ENCODE assay signal across 20 cellular contexts in the genomic region with DNA sequence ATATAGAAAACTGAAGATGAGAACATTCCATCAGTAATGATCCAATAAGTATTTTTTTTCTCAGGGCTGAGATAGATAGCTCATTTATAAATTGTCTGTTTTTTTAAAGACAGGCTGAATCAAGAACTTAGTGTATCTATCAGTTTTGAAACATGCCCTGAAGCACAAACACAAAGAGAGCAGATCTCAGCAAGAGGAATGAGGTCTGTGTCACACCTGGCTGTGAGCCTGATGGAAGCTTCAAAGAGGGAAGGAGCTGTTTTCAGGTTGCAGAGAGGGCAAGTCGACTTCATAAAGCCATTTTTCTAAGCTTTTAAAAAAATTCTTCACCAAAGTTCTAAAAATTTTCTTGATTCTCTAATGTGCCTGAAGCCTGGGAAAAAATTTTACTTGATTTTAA.
DNase-seq lines count a peak whose midpoint lies in the region; FAIRE-seq and TF ChIP-seq lines count a peak whose summit lies in the region.
"Had no signal": no experiment of that assay in that cellular context is flagged by ENCODE, and none has a peak within 500 bp of the region (broad histone marks: within the 10 kb centered on the region; RNA-seq: fewer than 3 reads in every experiment).

No MANE protein-coding gene starts in this region.

- TF ChIP-seq CTCF in bronchial epithelial cell (IDR thresholded peaks at IDR 0.05; ENCODE audit: insufficient read depth, low read length, severe bottlenecking): no peak

- H3K9me3 ChIP-seq in MG63 (no peaks in the 10 kb centered on the region; the same call in 1 of the 2 replicates), SJCRH30 (replicated peaks) (no peaks in the 10 kb centered on the region)
- H3K9me3 ChIP-seq: thyroid gland had no signal

- H3K27me3 ChIP-seq in MG63 (no peaks in the 10 kb centered on the region), bronchial epithelial cell (ENCODE audit: control insufficient read depth, insufficient read depth, low read length) (no peaks in the 10 kb centered on the region), SJCRH30 (no peaks in the 10 kb centered on the region)
- H3K27me3 ChIP-seq: thyroid gland had no signal

- H3K4me3 ChIP-seq in MG63 (no peak overlapping the region), bronchial epithelial cell (ENCODE audit: low read depth, low read length) (no peak overlapping the region), SJCRH30 (no peak overlapping the region)
- H3K4me3 ChIP-seq: SK-N-MC, thyroid gland had no signal

- DNase-seq in AG20443 (ENCODE audit: low spot score) (peak; percentile 25), MG63 (peak; percentile 37), bronchial epithelial cell (ENCODE audit: low read depth) (peak; percentile 84), kidney glomerular epithelial cell (lab: John Stamatoyannopoulos, UW) (peak; percentile 7), T-helper 2 cell (no peak), SJCRH30 (no peak), frontal cortex (ENCODE audit: low spot score in 2 of 2) (no peak), NCI-H2227 treated with DMSO at 0.1 percent for 48 hours (lab: John Stamatoyannopoulos, UW) (no peak)
- DNase-seq: activated CD4-positive, alpha-beta T cell treated with anti-CD3 and anti-CD28 coated beads, Interleukin-2, amount 10 ng/mL, durations not matched to agents 24 days and 14 days; activated naive CD8-positive, alpha-beta T cell treated with anti-CD3 and anti-CD28 coated beads, Interleukin-2, amount 50 U/mL, for 24 hours; CD8-positive, alpha-beta T cell; DMS79 treated with DMSO at 0.1 percent for 48 hours; effector memory CD8-positive, alpha-beta T cell; HCEC 1CT; MV-4-11; NCI-H2029; NCI-H526 had no signal

- H3K36me3 ChIP-seq in MG63 (no peaks in the 10 kb centered on the region), bronchial epithelial cell (ENCODE audit: control insufficient read depth, insufficient read depth, low read length) (no peaks in the 10 kb centered on the region), SJCRH30 (no peaks in the 10 kb centered on the region)
- H3K36me3 ChIP-seq: thyroid gland had no signal

- no peaks in the 10 kb centered on the region for H3K4me1 ChIP-seq in SJCRH30
- H3K4me1 ChIP-seq: thyroid gland had no signal

- no peak overlapping the region for H3K27ac ChIP-seq in SJCRH30
- H3K27ac ChIP-seq: HL-60, thyroid gland had no signal

- FAIRE-seq in bronchial epithelial cell (lab: Jason Lieb, UNC) (no peak), frontal cortex (lab: Jason Lieb, UNC) (no peak)

Comparison
In these comparisons a context has a peak if more than half of its experiments do, and no peak if none do; other contexts are left out.
1. DNase-seq: peak in AG20443 (single experiment), MG63 (single experiment), bronchial epithelial cell (single experiment) and kidney glomerular epithelial cell (single experiment); none in T-helper 2 cell (0 of 5), SJCRH30 (0 of 2), frontal cortex (0 of 2) and NCI-H2227 treated with DMSO at 0.1 percent for 48 hours (single experiment).